17 cellular contexts compared by ENCODE assay signal in the genomic region with DNA sequence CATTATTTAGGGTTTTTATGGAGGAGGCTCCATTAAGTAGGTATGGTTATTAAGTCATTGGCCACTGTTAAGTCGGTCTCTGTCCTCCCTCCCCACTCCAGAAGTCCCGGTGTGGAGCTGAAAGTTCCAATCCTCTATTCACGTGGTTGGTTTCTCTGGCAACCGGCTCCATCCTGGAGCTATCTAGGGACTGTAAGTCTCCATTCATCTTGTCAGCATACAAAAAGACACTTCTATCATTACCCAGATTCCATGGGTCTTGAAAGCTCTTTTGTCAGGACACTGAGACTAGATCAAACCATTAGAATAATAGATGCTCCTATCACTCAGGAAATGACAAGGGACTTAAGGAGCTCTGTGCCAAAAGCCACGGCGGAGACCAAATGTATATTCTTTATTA.
"Had no signal": no experiment of that assay in that cellular context is flagged by ENCODE, and none has a peak within 500 bp of the region (broad histone marks: within the 10 kb centered on the region; RNA-seq: fewer than 3 reads in every experiment).

No MANE protein-coding gene starts in this region.

- ATAC-seq: activated CD4-positive, alpha-beta T cell treated with anti-CD3 and anti-CD28 coated beads for 36 hours; gastroesophageal sphincter; heart right ventricle; left ventricle myocardium superior; naive thymus-derived CD4-positive, alpha-beta T cell; stimulated activated naive CD8-positive, alpha-beta T cell treated with anti-CD3 and anti-CD28 coated beads, Interleukin-15, Interleukin-2, amounts not matched to agents 100 U/mL and 50 U/mL, for 24 hours; WTC11 had no signal

- H3K4me3 ChIP-seq: gastroesophageal sphincter, heart right ventricle, tibial nerve had no signal

- H3K9me3 ChIP-seq: gastroesophageal sphincter, heart right ventricle, tibial nerve had no signal

- H3K27ac Mint-ChIP-seq: activated CD4-positive, alpha-beta memory T cell treated with anti-CD3 and anti-CD28 coated beads for 36 hours; activated CD4-positive, alpha-beta T cell treated with anti-CD3 and anti-CD28 coated beads for 36 hours; activated naive CD8-positive, alpha-beta T cell treated with anti-CD3 and anti-CD28 coated beads, Interleukin-2, amount 10 ng/mL, durations not matched to agents 7 days and 5 days; activated T-helper 2 cell treated with anti-CD3 and anti-CD28 coated beads, Interferon-gamma antibody, Interleukin-2, Interleukin-4, amounts not matched to agents 10 μg/mL and 5 μg/mL and 100 μg/mL, durations not matched to agents 14 hours and 24 hours and 36 hours; memory B cell; T-helper 2 cell treated with Interferon-gamma antibody and Interleukin-4, amounts not matched to agents 5 μg/mL and 100 μg/mL, for 36 hours; WTC11 had no signal

- H3K9me3 Mint-ChIP-seq: activated CD4-positive, alpha-beta memory T cell treated with anti-CD3 and anti-CD28 coated beads for 36 hours; activated naive CD8-positive, alpha-beta T cell treated with anti-CD3 and anti-CD28 coated beads, Interleukin-2, amount 10 ng/mL, durations not matched to agents 7 days and 5 days; activated T-helper 2 cell treated with anti-CD3 and anti-CD28 coated beads, Interferon-gamma antibody, Interleukin-2, Interleukin-4, amounts not matched to agents 10 μg/mL and 5 μg/mL and 100 μg/mL, durations not matched to agents 14 hours and 24 hours and 36 hours; naive thymus-derived CD4-positive, alpha-beta T cell; T-helper 2 cell treated with Interferon-gamma antibody and Interleukin-4, amounts not matched to agents 5 μg/mL and 100 μg/mL, for 36 hours; WTC11 had no signal

- H3K27ac ChIP-seq: gastroesophageal sphincter, heart right ventricle, tibial nerve had no signal

- H3K27me3 Mint-ChIP-seq: activated CD4-positive, alpha-beta memory T cell treated with anti-CD3 and anti-CD28 coated beads for 36 hours; activated CD4-positive, alpha-beta T cell treated with anti-CD3 and anti-CD28 coated beads for 36 hours; activated naive CD8-positive, alpha-beta T cell treated with anti-CD3 and anti-CD28 coated beads, Interleukin-2, amount 10 ng/mL, durations not matched to agents 7 days and 5 days; memory B cell; naive thymus-derived CD4-positive, alpha-beta T cell had no signal

- H3K4me1 ChIP-seq: gastroesophageal sphincter, tibial nerve had no signal

- H3K36me3 Mint-ChIP-seq: WTC11 had no signal

- H3K4me3 Mint-ChIP-seq: activated CD4-positive, alpha-beta memory T cell treated with anti-CD3 and anti-CD28 coated beads for 36 hours; activated CD4-positive, alpha-beta T cell treated with anti-CD3 and anti-CD28 coated beads for 36 hours; activated naive CD8-positive, alpha-beta T cell treated with anti-CD3 and anti-CD28 coated beads, Interleukin-2, amount 10 ng/mL, durations not matched to agents 7 days and 5 days; memory B cell; naive thymus-derived CD4-positive, alpha-beta T cell; T-helper 2 cell treated with Interferon-gamma antibody and Interleukin-4, amounts not matched to agents 5 μg/mL and 100 μg/mL, for 36 hours; WTC11 had no signal

- H3K4me1 Mint-ChIP-seq: memory B cell had no signal

- H3K27me3 ChIP-seq: dorsolateral prefrontal cortex, gastroesophageal sphincter, heart right ventricle, tibial nerve had no signal

- DNase-seq: activated CD4-positive, alpha-beta memory T cell treated with anti-CD3 and anti-CD28 coated beads for 36 hours; activated CD4-positive, alpha-beta T cell treated with anti-CD3 and anti-CD28 coated beads for 36 hours; activated naive CD4-positive, alpha-beta T cell treated with Interleukin-2 at 50 U/mL for 16 hours; activated naive CD8-positive, alpha-beta T cell treated with anti-CD3 and anti-CD28 coated beads, Interleukin-2, amount 10 ng/mL, durations not matched to agents 7 days and 5 days; activated T-cell treated with anti-CD3 and anti-CD28 coated beads for 4 hours; dorsolateral prefrontal cortex; erythroblast; heart right ventricle; left ventricle myocardium superior; naive thymus-derived CD4-positive, alpha-beta T cell; stimulated activated naive CD8-positive, alpha-beta T cell treated with anti-CD3 and anti-CD28 coated beads, Interleukin-15, Interleukin-2, amounts not matched to agents 100 U/mL and 50 U/mL, for 24 hours had no signal
